In genomic region chr9:14441976-14442651, GRCh38 we compare ENCODE assay signal across 10 cellular contexts.
DNase-seq lines count a peak whose midpoint lies in the region; ATAC-seq and TF ChIP-seq lines count a peak whose summit lies in the region.
"Had no signal": no experiment of that assay in that cellular context is flagged by ENCODE, and none has a peak within 500 bp of the region (broad histone marks: within the 10 kb centered on the region; RNA-seq: fewer than 3 reads in every experiment).

No MANE protein-coding gene starts in this region.

- no peaks in the 10 kb centered on the region for H3K79me2 ChIP-seq in OCI-LY3 (ENCODE audit: low read length)

- DNase-seq in AG08395 (ENCODE audit: low spot score) (peak; percentile 8), fibroblast of pulmonary artery (ENCODE audit: low read depth) (peak; percentile 20), nucleus accumbens (lab: John Stamatoyannopoulos, UW) (no peak), posterior vena cava (ENCODE audit: low spot score) (no peak), Peyer's patch (no peak), thyroid gland (no peak)
- DNase-seq: activated B cell treated with CpG ODN at 0.5 μM for 24 hours, aorta had no signal

- H3K4me3 ChIP-seq in OCI-LY3 (ENCODE audit: low read length): no peak overlapping the region
- H3K4me3 ChIP-seq in fibroblast of pulmonary artery (replicated peaks; ENCODE audit: low read depth, low read length): no peak overlapping the region
- H3K4me3 ChIP-seq in Peyer's patch: no peak overlapping the region
- no peak overlapping the region for H3K4me3 ChIP-seq in thyroid gland (replicated peaks in 1 of 3)

- no peaks in the 10 kb centered on the region for H4K20me1 ChIP-seq in OCI-LY3 (ENCODE audit: insufficient read depth, low read length)

- TF ChIP-seq POLR2A in Peyer's patch (IDR thresholded peaks at IDR 0.05): no peak
- TF ChIP-seq POLR2A in thyroid gland (IDR thresholded peaks at IDR 0.05): no peak

- no peaks in the 10 kb centered on the region for H3K36me3 ChIP-seq in OCI-LY3 (replicated peaks; ENCODE audit: low read depth, low read length)
- no peaks in the 10 kb centered on the region for H3K36me3 ChIP-seq in Peyer's patch
- no peaks in the 10 kb centered on the region for H3K36me3 ChIP-seq in thyroid gland

- no peak overlapping the region for H3K4me2 ChIP-seq in OCI-LY3 (ENCODE audit: low read length)

- intact Hi-C loops in posterior vena cava (cut with DNase I) (no loop called here), thyroid gland (cut with DNase I) (no loop called here)

- WGBS in thyroid gland, 2 donors: 91 to 92% methylated on average over 10 of the region's 10 CpGs

- 0 out of 2 replicates have a peak, but pooled peaks cover 1% of the 10 kb centered on the region for H3K9me3 ChIP-seq in OCI-LY3 (ENCODE audit: insufficient read depth, low read length)
- H3K9me3 ChIP-seq in Peyer's patch: no peaks in the 10 kb centered on the region
- no peaks in the 10 kb centered on the region for H3K9me3 ChIP-seq in thyroid gland

- H2AFZ ChIP-seq in OCI-LY3 (ENCODE audit: low read depth, low read length): no peak overlapping the region

- H3K27me3 ChIP-seq in OCI-LY3 (ENCODE audit: low read depth, low read length) (peaks cover 29% of the 10 kb centered on the region; the same call in 1 of the 2 replicates), Peyer's patch (no peaks in the 10 kb centered on the region), thyroid gland (no peaks in the 10 kb centered on the region)

- ATAC-seq in GM21367 (IDR thresholded peaks at IDR 0.05; ENCODE audit: unreplicated experiment): peak; percentile 64

- no peak overlapping the region for H3K27ac ChIP-seq in OCI-LY3 (ENCODE audit: low read length)
- H3K27ac ChIP-seq in Peyer's patch: no peak overlapping the region
- no peak overlapping the region for H3K27ac ChIP-seq in thyroid gland

- H3K4me1 ChIP-seq in OCI-LY3 (ENCODE audit: low read length): peaks cover 3% of the 10 kb centered on the region; the same call in 1 of the 2 replicates
- no peaks in the 10 kb centered on the region for H3K4me1 ChIP-seq in Peyer's patch
- H3K4me1 ChIP-seq in thyroid gland: peaks cover 0 to 7% of the 10 kb centered on the region in 2 donors

- H3K9ac ChIP-seq in OCI-LY3 (ENCODE audit: low read length): no peak overlapping the region

- TF ChIP-seq CTCF in OCI-LY3 (IDR thresholded peaks at IDR 0.05; ENCODE audit: low read depth, low read length): peak; percentile 37; the same call in 1 of the 2 replicates
- peak; percentile 32 for TF ChIP-seq CTCF in fibroblast of pulmonary artery (IDR thresholded peaks at IDR 0.05; ENCODE audit: low read length, missing control alignments)
- no peak for TF ChIP-seq CTCF in Peyer's patch (IDR thresholded peaks at IDR 0.05)
- no peak for TF ChIP-seq CTCF in thyroid gland (IDR thresholded peaks at IDR 0.05)

Comparison
In these comparisons a context has a peak if more than half of its experiments do, and no peak if none do; other contexts are left out.
1. DNase-seq: peak in AG08395 (single experiment) and fibroblast of pulmonary artery (single experiment); none in nucleus accumbens (0 of 56), posterior vena cava (single experiment), Peyer's patch (0 of 3) and thyroid gland (0 of 2).
2. CTCF ChIP-seq: peak in OCI-LY3 (single experiment) and fibroblast of pulmonary artery (single experiment); none in Peyer's patch (0 of 6) and thyroid gland (0 of 6).